Comparison of ENCODE assay signal across 9 cellular contexts in genomic region chr20:62406635-62407176, GRCh38. TPM values are rescaled to one million over a fixed set of nuclear protein-coding genes. Genes with fewer than 3 reads are reported as not detected.
DNase-seq lines count a peak whose midpoint lies in the region; ATAC-seq and TF ChIP-seq lines count a peak whose summit lies in the region.
"Had no signal": no experiment of that assay in that cellular context is flagged by ENCODE, and none has a peak within 500 bp of the region (broad histone marks: within the 10 kb centered on the region; RNA-seq: fewer than 3 reads in every experiment).

No MANE protein-coding gene starts in this region.

- H3K36me3 ChIP-seq in RWPE2 (ENCODE audit: low read depth) (no peaks in the 10 kb centered on the region), gastroesophageal sphincter (peaks cover 0 to 12% of the 10 kb centered on the region in 2 donors), smooth muscle cell (ENCODE audit: low read depth) (no peaks in the 10 kb centered on the region)

- H3K4me1 ChIP-seq in RWPE2 (ENCODE audit: insufficient read depth, poor library complexity, severe bottlenecking) (no peaks in the 10 kb centered on the region), gastroesophageal sphincter (peaks cover 0 to 51% (median 27%) of the 10 kb centered on the region in 3 donors), smooth muscle cell (ENCODE audit: low read depth) (peaks cover 11% of the 10 kb centered on the region)

- H3K9me3 ChIP-seq in RWPE2 (ENCODE audit: severe bottlenecking) (no peaks in the 10 kb centered on the region), gastroesophageal sphincter (no peaks in the 10 kb centered on the region), smooth muscle cell (replicated peaks; ENCODE audit: low read depth) (no peaks in the 10 kb centered on the region)

- H4K20me1 ChIP-seq in smooth muscle cell (ENCODE audit: low read depth), result peaks cover 6% of the 10 kb centered on the region

- DNase-seq in activated naive CD4-positive, alpha-beta T cell treated with anti-CD3 and anti-CD28 coated beads, Interleukin-2, amount 50 U/mL, for 16 hours, result no peak
- peak; percentile 84 for DNase-seq in RWPE2 (ENCODE audit: low spot score)
- DNase-seq in smooth muscle cell (lab: John Stamatoyannopoulos, UW; ENCODE audit: unreplicated experiment), result no peak
- no peak for DNase-seq in effector CD8-positive, alpha-beta T cell (lab: John Stamatoyannopoulos, UW)
- DNase-seq in stimulated activated CD8-positive, alpha-beta memory T cell treated with anti-CD3 and anti-CD28 coated beads, Interleukin-4, amount 100 ng/mL, for 48 hours, result no peak
- DNase-seq in mesenteric fat pad (ENCODE audit: low spot score), result no peak

- no peak for TF ChIP-seq EP300 in gastroesophageal sphincter (IDR thresholded peaks at IDR 0.05)

- peak overlapping the region; percentile 72 for H3K4me3 Mint-ChIP-seq in activated naive CD4-positive, alpha-beta T cell treated with anti-CD3 and anti-CD28 coated beads, Interleukin-2, amount 50 U/mL, for 24 hours

- no peaks in the 10 kb centered on the region for H3F3A ChIP-seq in smooth muscle cell (ENCODE audit: low read depth)

- peaks cover 11% of the 10 kb centered on the region for H3K79me2 ChIP-seq in smooth muscle cell (ENCODE audit: low read depth)

- H3K4me2 ChIP-seq in smooth muscle cell, result peak overlapping the region; percentile 93

- peak overlapping the region; percentile 49 for H3K27ac ChIP-seq in RWPE2 (ENCODE audit: poor library complexity, severe bottlenecking)
- peak overlapping the region; percentile 20 to 81 (median 76) for H3K27ac ChIP-seq in gastroesophageal sphincter
- H3K27ac ChIP-seq in smooth muscle cell (ENCODE audit: low read depth), result no peak overlapping the region

- H3K27me3 ChIP-seq in RWPE2 (ENCODE audit: insufficient read depth, poor library complexity, severe bottlenecking) (no peaks in the 10 kb centered on the region), gastroesophageal sphincter (no peaks in the 10 kb centered on the region), smooth muscle cell (ENCODE audit: low read depth) (no peaks in the 10 kb centered on the region)

- H3K27ac Mint-ChIP-seq in activated naive CD4-positive, alpha-beta T cell treated with anti-CD3 and anti-CD28 coated beads, Interleukin-2, amount 50 U/mL, for 24 hours, result no peak overlapping the region

- TF ChIP-seq POLR2A in gastroesophageal sphincter (IDR thresholded peaks at IDR 0.05), result no peak

- peak overlapping the region; percentile 81 for H3K9ac ChIP-seq in smooth muscle cell (ENCODE audit: low read depth)

- peaks cover 25% of the 10 kb centered on the region for H3K4me1 Mint-ChIP-seq in activated naive CD4-positive, alpha-beta T cell treated with anti-CD3 and anti-CD28 coated beads, Interleukin-2, amount 50 U/mL, for 24 hours

- WGBS in gastroesophageal sphincter (ENCODE audit: low coverage in 1 of 2), 2 donors, result no CpG with 5 or more reads among the region's 42 CpGs
- 3% methylated on average over 17 of the region's 42 CpGs for WGBS in smooth muscle cell (ENCODE audit: low lambda C conversion rate)

- TF ChIP-seq CTCF in RWPE2 (IDR thresholded peaks at IDR 0.05; ENCODE audit: poor library complexity, severe bottlenecking), result no peak
- TF ChIP-seq CTCF in gastroesophageal sphincter (IDR thresholded peaks at IDR 0.05), result no peak
- TF ChIP-seq CTCF in smooth muscle cell (IDR thresholded peaks at IDR 0.05; ENCODE audit: borderline replicate concordance, insufficient read depth, poor library complexity, severe bottlenecking), result no peak

- no peak overlapping the region for H2AFZ ChIP-seq in smooth muscle cell (ENCODE audit: low read depth)

- no peaks in the 10 kb centered on the region for H3K36me3 Mint-ChIP-seq in activated naive CD4-positive, alpha-beta T cell treated with anti-CD3 and anti-CD28 coated beads, Interleukin-2, amount 50 U/mL, for 24 hours

- H3K4me3 ChIP-seq in RWPE2 (ENCODE audit: severe bottlenecking) (peak overlapping the region; percentile 97), gastroesophageal sphincter (peak overlapping the region; percentile 70 to 78), smooth muscle cell (peak overlapping the region; percentile 57)

- H3K27me3 Mint-ChIP-seq in activated naive CD4-positive, alpha-beta T cell treated with anti-CD3 and anti-CD28 coated beads, Interleukin-2, amount 50 U/mL, for 24 hours, result no peaks in the 10 kb centered on the region

- ATAC-seq in RWPE2 (ENCODE audit: low read depth), result no peak
- ATAC-seq in gastroesophageal sphincter, result peak; percentile 1

- H3K9me3 Mint-ChIP-seq in activated naive CD4-positive, alpha-beta T cell treated with anti-CD3 and anti-CD28 coated beads, Interleukin-2, amount 50 U/mL, for 24 hours, result no peaks in the 10 kb centered on the region

RNA-seq across cellular contexts. Expression of gene CABLES2, which starts 0.4 kb away (rescaled TPM):
- total RNA-seq in gastroesophageal sphincter, result 1 to 10 TPM; 2.7 to 9.8 (median 3.8) TPM
- total RNA-seq in smooth muscle cell, result 5.2 and 7.6 TPM in 2 replicates
- 7.4 and 13.7 TPM in 2 replicates for polyA plus RNA-seq in smooth muscle cell
- total RNA-seq in mesenteric fat pad, result 2.3 TPM

RNA-seq across cellular contexts. Expression of gene RPS21, which starts 19.8 kb away (rescaled TPM):
- 1,000 to 10,000 TPM in 3 of 4 donors, 100 to 1,000 TPM in 1; 383 to 2,881 (median 2,372) TPM for total RNA-seq in gastroesophageal sphincter
- total RNA-seq in smooth muscle cell, result 2,536 and 4,082 TPM in 2 replicates
- polyA plus RNA-seq in smooth muscle cell, result 438 and 495 TPM in 2 replicates
- total RNA-seq in mesenteric fat pad, result 856 TPM

RNA-seq across cellular contexts. Expression of gene RBBP8NL, which starts 20.6 kb away (rescaled TPM):
- total RNA-seq in gastroesophageal sphincter (under 1 TPM in 1 of 4 donors, not detected in 3; 0.20 TPM), smooth muscle cell (0.27 and 0.40 TPM in 2 replicates), mesenteric fat pad (not detected)
- polyA plus RNA-seq in smooth muscle cell, result 4.4 TPM in 1 of 2 replicates, not detected in the other
- total RNA-seq: dermis microvascular lymphatic vessel endothelial cell had no signal

RNA-seq across cellular contexts. Expression of gene LAMA5, which starts 39.6 kb away (rescaled TPM):
- total RNA-seq in gastroesophageal sphincter, result 100 to 1,000 TPM in 3 of 4 donors, 10 to 100 TPM in 1; 58.6 to 259 (median 172) TPM
- total RNA-seq in smooth muscle cell, result 27.5 and 30.0 TPM in 2 replicates
- polyA plus RNA-seq in smooth muscle cell, result 27.6 and 132 TPM in 2 replicates
- total RNA-seq in mesenteric fat pad, result 126 TPM
